In the genomic region with DNA sequence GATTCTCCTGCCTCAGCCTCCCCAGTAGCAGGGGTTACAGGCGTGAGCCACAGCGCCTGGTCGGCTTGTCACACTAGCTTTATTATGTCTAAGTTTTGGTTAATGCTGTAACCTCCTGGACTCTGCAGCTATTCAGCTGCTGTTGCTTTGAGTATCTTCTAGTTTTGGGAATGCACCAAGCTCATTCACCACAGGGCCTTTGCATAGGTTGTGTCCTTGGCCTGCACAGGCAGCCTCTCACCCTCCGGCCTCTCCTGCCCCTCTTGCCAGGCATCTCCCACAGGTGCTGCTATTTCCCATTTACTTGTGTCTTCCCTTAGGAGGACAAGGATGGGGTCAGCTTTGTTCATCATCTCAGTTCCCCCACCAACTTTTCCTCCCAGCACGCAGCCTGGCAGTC, we compare ENCODE assay signal across 1 cellular context.
TF ChIP-seq lines count a peak whose summit lies in the region.

No MANE protein-coding gene starts in this region.

TF ChIP-seq in HepG2, 621 proteins besides CTCF, POLR2A, EP300 and RAD21:
- TF ChIP-seq, protein P1, sequence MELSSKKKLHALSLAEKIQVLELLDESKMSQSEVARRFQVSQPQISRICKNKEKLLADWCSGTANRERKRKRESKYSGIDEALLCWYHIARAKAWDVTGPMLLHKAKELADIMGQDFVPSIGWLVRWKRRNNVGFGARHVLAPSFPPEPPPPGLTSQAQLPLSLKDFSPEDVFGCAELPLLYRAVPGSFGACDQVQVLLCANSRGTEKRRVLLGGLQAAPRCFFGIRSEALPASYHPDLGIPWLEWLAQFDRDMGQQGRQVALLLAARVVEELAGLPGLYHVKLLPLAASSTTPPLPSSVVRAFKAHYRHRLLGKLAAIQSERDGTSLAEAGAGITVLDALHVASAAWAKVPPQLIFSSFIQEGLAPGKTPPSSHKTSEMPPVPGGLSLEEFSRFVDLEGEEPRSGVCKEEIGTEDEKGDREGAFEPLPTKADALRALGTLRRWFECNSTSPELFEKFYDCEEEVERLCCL (CRISPR knock-in tag; IDR thresholded peaks at IDR 0.05; ENCODE audit: borderline replicate concordance): no peak
- peak; percentile 60; the same call in 1 of the 2 replicates for TF ChIP-seq ZMYM3 (CRISPR knock-in tag; IDR thresholded peaks at IDR 0.05)
